In genomic region chr18:3002766-3003165, GRCh38 we compare ENCODE assay signal across 25 cellular contexts. TPM values are rescaled to one million over a fixed set of nuclear protein-coding genes. Genes with fewer than 3 reads are reported as not detected.
DNase-seq lines count a peak whose midpoint lies in the region; ATAC-seq, FAIRE-seq and TF ChIP-seq lines count a peak whose summit lies in the region.
"Had no signal": no experiment of that assay in that cellular context is flagged by ENCODE, and none has a peak within 500 bp of the region (broad histone marks: within the 10 kb centered on the region; RNA-seq: fewer than 3 reads in every experiment).

No MANE protein-coding gene starts in this region.

- no peaks in the 10 kb centered on the region for H3K9me3 Mint-ChIP-seq in activated T-cell treated with anti-CD3 and anti-CD28 coated beads, Interleukin-2, amount 50 U/mL, for 72 hours
- no peaks in the 10 kb centered on the region for H3K9me3 Mint-ChIP-seq in activated T-cell treated with anti-CD3 and anti-CD28 coated beads, Interleukin-2, amount 50 U/mL, for 4 hours
- H3K9me3 Mint-ChIP-seq in T-cell: peaks cover 2 to 7% (median 6%) of the 10 kb centered on the region in 3 donors
- H3K9me3 Mint-ChIP-seq: dendritic cell treated with granulocyte-macrophage colony-stimulating factor and Interleukin-4, amounts not matched to agents 40 ng/mL and 50 ng/mL, for 4 days had no signal

- ATAC-seq in activated T-cell treated with anti-CD3 and anti-CD28 coated beads, Interleukin-2, amount 50 U/mL, for 72 hours (replicated peaks in 1 of 2): peak in 1 of 2 donors; percentile 32
- no peak for ATAC-seq in activated T-cell treated with anti-CD3 and anti-CD28 coated beads, Interleukin-2, amount 50 U/mL, for 4 hours
- ATAC-seq in T-cell (replicated peaks in 1 of 4): no peak
- peak; percentile 89 for ATAC-seq in left lobe of liver
- no peak for ATAC-seq in GM19467 (IDR thresholded peaks at IDR 0.05; ENCODE audit: unreplicated experiment)
- no peak for ATAC-seq in body of pancreas
- ATAC-seq: A549; activated CD8-positive, alpha-beta memory T cell treated with anti-CD3 and anti-CD28 coated beads, Interleukin-2, amount 10 ng/mL, durations not matched to agents 7 days and 5 days had no signal

- H3K27ac Mint-ChIP-seq in activated T-cell treated with anti-CD3 and anti-CD28 coated beads, Interleukin-2, amount 50 U/mL, for 72 hours: peak overlapping the region; percentile 10
- H3K27ac Mint-ChIP-seq in T-cell: peak overlapping the region; percentile 69 to 80
- H3K27ac Mint-ChIP-seq: dendritic cell treated with granulocyte-macrophage colony-stimulating factor and Interleukin-4, amounts not matched to agents 40 ng/mL and 50 ng/mL, for 4 days had no signal

- peaks cover 71% of the 10 kb centered on the region for H3K4me1 Mint-ChIP-seq in activated T-cell treated with anti-CD3 and anti-CD28 coated beads, Interleukin-2, amount 50 U/mL, for 72 hours (ENCODE audit: low read depth)
- peaks cover 57% of the 10 kb centered on the region for H3K4me1 Mint-ChIP-seq in activated T-cell treated with anti-CD3 and anti-CD28 coated beads, Interleukin-2, amount 50 U/mL, for 4 hours (ENCODE audit: low read depth)
- peaks cover 56 to 79% (median 77%) of the 10 kb centered on the region in 3 donors for H3K4me1 Mint-ChIP-seq in T-cell

- H3K27me3 ChIP-seq in small intestine (ENCODE audit: control insufficient read depth in 2 of 2, insufficient read depth in 2 of 2, low read length in 2 of 2) (no peaks in the 10 kb centered on the region), body of pancreas (no peaks in the 10 kb centered on the region)
- H3K27me3 ChIP-seq: upper lobe of left lung had no signal

- TF ChIP-seq POLR2A in body of pancreas (IDR thresholded peaks at IDR 0.05) (no peak), erythroblast (IDR thresholded peaks at IDR 0.05; ENCODE audit: low read length) (no peak)

- H3K9me3 ChIP-seq in small intestine (ENCODE audit: control insufficient read depth, low read depth): no peaks in the 10 kb centered on the region
- no peaks in the 10 kb centered on the region for H3K9me3 ChIP-seq in body of pancreas
- H3K9me3 ChIP-seq: A549, upper lobe of left lung had no signal

- POLR2A ChIA-PET in T-cell (lab: Charles Lee): interaction anchor here in 1 of 2 donors (0.5 kb wide), 1 partner anchor 15 kb away, joined by 5 read pairs; no protein-coding TSS in a partner anchor

- no peak overlapping the region for H3K4me3 Mint-ChIP-seq in activated T-cell treated with anti-CD3 and anti-CD28 coated beads, Interleukin-2, amount 50 U/mL, for 72 hours
- H3K4me3 Mint-ChIP-seq in activated T-cell treated with anti-CD3 and anti-CD28 coated beads, Interleukin-2, amount 50 U/mL, for 4 hours: no peak overlapping the region
- H3K4me3 Mint-ChIP-seq in T-cell: no peak overlapping the region
- H3K4me3 Mint-ChIP-seq: activated CD8-positive, alpha-beta memory T cell treated with anti-CD3 and anti-CD28 coated beads, Interleukin-2, amount 10 ng/mL, durations not matched to agents 7 days and 5 days; dendritic cell treated with granulocyte-macrophage colony-stimulating factor and Interleukin-4, amounts not matched to agents 40 ng/mL and 50 ng/mL, for 4 days had no signal

- H3K36me3 Mint-ChIP-seq in activated T-cell treated with anti-CD3 and anti-CD28 coated beads, Interleukin-2, amount 50 U/mL, for 72 hours (ENCODE audit: insufficient read depth in 2 of 2): peaks cover 13 to 30% of the 10 kb centered on the region in 2 donors
- peaks cover 21% of the 10 kb centered on the region for H3K36me3 Mint-ChIP-seq in activated T-cell treated with anti-CD3 and anti-CD28 coated beads, Interleukin-2, amount 50 U/mL, for 4 hours (ENCODE audit: insufficient read depth)
- peaks cover 41% of the 10 kb centered on the region for H3K36me3 Mint-ChIP-seq in T-cell

- no peak for TF ChIP-seq CTCF in body of pancreas (IDR thresholded peaks at IDR 0.05)

- H3K4me3 ChIP-seq in small intestine (ENCODE audit: low read depth in 1 of 2, low read length in 2 of 2) (no peak overlapping the region), body of pancreas (no peak overlapping the region)
- H3K4me3 ChIP-seq: A549, left ventricle myocardium inferior, smooth muscle cell, upper lobe of left lung had no signal

- H3K36me3 ChIP-seq in small intestine (ENCODE audit: control insufficient read depth in 2 of 2, insufficient read depth in 2 of 2, low read length in 2 of 2): peaks cover 3% of the 10 kb centered on the region in 2 donors
- no peaks in the 10 kb centered on the region for H3K36me3 ChIP-seq in body of pancreas (replicated peaks in 1 of 2; ENCODE audit: insufficient read depth in 1 of 2, low read depth in 2 of 2)
- H3K36me3 ChIP-seq: left ventricle myocardium inferior had no signal

- H3K27ac ChIP-seq in small intestine (ENCODE audit: low read depth in 1 of 2, low read length in 1 of 2) (peak overlapping the region in 1 of 2 donors; percentile 23), body of pancreas (no peak overlapping the region)
- H3K27ac ChIP-seq: A549, left ventricle myocardium inferior, upper lobe of left lung had no signal

- DNase-seq in activated T-cell treated with anti-CD3 and anti-CD28 coated beads, Interleukin-2, amount 50 U/mL, for 72 hours: no peak
- no peak for DNase-seq in activated T-cell treated with anti-CD3 and anti-CD28 coated beads, Interleukin-2, amount 50 U/mL, for 4 hours
- DNase-seq in T-cell (no peak), left lobe of liver (ENCODE audit: low spot score) (no peak), small intestine (peak; percentile 80), body of pancreas (no peak), erythroblast (lab: John Stamatoyannopoulos, UW) (no peak)
- DNase-seq: activated CD4-positive, alpha-beta T cell treated with anti-CD3 and anti-CD28 coated beads for 1 hour; activated CD8-positive, alpha-beta memory T cell treated with anti-CD3 and anti-CD28 coated beads, Interleukin-2, amount 10 ng/mL, durations not matched to agents 7 days and 5 days; activated effector memory CD4-positive, alpha-beta T cell treated with anti-CD3 and anti-CD28 coated beads, Interleukin-2, amount 50 U/mL, for 16 hours; amygdala; head of caudate nucleus; left ventricle myocardium inferior; NCI-H1105 treated with DMSO at 0.1 percent for 48 hours; NCI-H2081; NCI-H345; NCI-H774; Right ventricle myocardium superior; stimulated activated naive CD4-positive, alpha-beta T cell treated with Interleukin-2 at 50 U/mL for 16 hours; upper lobe of left lung had no signal

- H3K4me1 ChIP-seq in small intestine (ENCODE audit: control insufficient read depth in 2 of 2, insufficient read depth in 1 of 2, low read depth in 1 of 2, low read length in 1 of 2): peaks cover 0 to 2% of the 10 kb centered on the region in 2 donors
- H3K4me1 ChIP-seq in body of pancreas: peaks cover 22% of the 10 kb centered on the region

- FAIRE-seq in small intestine (lab: Jason Lieb, UNC): no peak
- FAIRE-seq: A549, TTC549 had no signal

- intact Hi-C loops in body of pancreas (cut with DNase I): no loop called here

- no peaks in the 10 kb centered on the region for H3K27me3 Mint-ChIP-seq in activated T-cell treated with anti-CD3 and anti-CD28 coated beads, Interleukin-2, amount 50 U/mL, for 72 hours (ENCODE audit: low read depth)
- H3K27me3 Mint-ChIP-seq in activated T-cell treated with anti-CD3 and anti-CD28 coated beads, Interleukin-2, amount 50 U/mL, for 4 hours (ENCODE audit: low read depth): no peaks in the 10 kb centered on the region
- H3K27me3 Mint-ChIP-seq in T-cell: no peaks in the 10 kb centered on the region
- H3K27me3 Mint-ChIP-seq: activated CD8-positive, alpha-beta memory T cell treated with anti-CD3 and anti-CD28 coated beads, Interleukin-2, amount 10 ng/mL, durations not matched to agents 7 days and 5 days; dendritic cell treated with granulocyte-macrophage colony-stimulating factor and Interleukin-4, amounts not matched to agents 40 ng/mL and 50 ng/mL, for 4 days had no signal

- CTCF ChIA-PET in T-cell (lab: Charles Lee): interaction anchor here (0.7 to 1.6 kb wide), 6 partner anchors 8 to 153 kb away, joined by 3 to 23 read pairs (median 4); no protein-coding TSS in a partner anchor

- 45 to 63% (median 51%) methylated on average over 5 of the region's 5 CpGs for WGBS in small intestine, 3 donors
- 46 to 47% methylated on average over 5 of the region's 5 CpGs for WGBS in body of pancreas, 2 donors

RNA-seq across cellular contexts. Expression of gene LPIN2, which starts 10.2 kb away (rescaled TPM):
- 100 to 1,000 TPM; 101 to 106 TPM for total RNA-seq in activated T-cell treated with anti-CD3 and anti-CD28 coated beads, Interleukin-2, amount 50 U/mL, for 72 hours
- total RNA-seq in activated T-cell treated with anti-CD3 and anti-CD28 coated beads, Interleukin-2, amount 50 U/mL, for 4 hours: 10 to 100 TPM; 55.5 to 66.6 (median 60.6) TPM
- total RNA-seq in T-cell: 100 to 1,000 TPM in 1 of 5 donors, 10 to 100 TPM in 4; 78.9 to 107 (median 88.8) TPM
- total RNA-seq in left lobe of liver: 58.9 TPM
- 10 to 100 TPM; 20.0 to 91.5 (median 63.0) TPM for polyA plus RNA-seq in small intestine
- 10 to 100 TPM; 10.9 to 35.3 TPM for total RNA-seq in body of pancreas
